13 cellular contexts compared by ENCODE assay signal in genomic region chr1:183270541-183271141, GRCh38.
DNase-seq lines count a peak whose midpoint lies in the region; ATAC-seq and TF ChIP-seq lines count a peak whose summit lies in the region.
"Had no signal": no experiment of that assay in that cellular context is flagged by ENCODE, and none has a peak within 500 bp of the region (broad histone marks: within the 10 kb centered on the region; RNA-seq: fewer than 3 reads in every experiment).

No MANE protein-coding gene starts in this region.

- no peaks in the 10 kb centered on the region for H3K36me3 ChIP-seq in thyroid gland
- H3K36me3 ChIP-seq: neutrophil had no signal

- ATAC-seq in left cardiac atrium (peak; percentile 76 to 77), GM19452 (IDR thresholded peaks at IDR 0.05; ENCODE audit: unreplicated experiment) (no peak), GM21423 (IDR thresholded peaks at IDR 0.05; ENCODE audit: unreplicated experiment) (no peak), HG03097 (IDR thresholded peaks at IDR 0.05; ENCODE audit: low FRiP score, unreplicated experiment) (no peak)

- H3K4me1 ChIP-seq in thyroid gland: peaks cover 25 to 30% of the 10 kb centered on the region in 2 donors

- no peaks in the 10 kb centered on the region for H3K9me3 ChIP-seq in thyroid gland
- H3K9me3 ChIP-seq: neutrophil had no signal

- intact Hi-C loops in left cardiac atrium (cut with DNase I): no loop called here
- intact Hi-C loops in thyroid gland (cut with DNase I): no loop called here

- 34 to 53% methylated on average over 3 to 5 of the region's 5 CpGs for WGBS in thyroid gland, 2 donors

- no peak for TF ChIP-seq POLR2A in thyroid gland (IDR thresholded peaks at IDR 0.05)

- peak overlapping the region in 2 of 3 donors; percentile 41 to 52 for H3K27ac ChIP-seq in thyroid gland
- H3K27ac ChIP-seq: neutrophil had no signal

- no peak overlapping the region for H3K4me3 ChIP-seq in HFF-Myc (replicated peaks; ENCODE audit: low read depth, low read length)
- no peak overlapping the region for H3K4me3 ChIP-seq in thyroid gland (replicated peaks in 1 of 3)

- TF ChIP-seq CTCF in HFF-Myc (IDR thresholded peaks at IDR 0.05; ENCODE audit: low read depth, low read length, missing control alignments): no peak
- no peak for TF ChIP-seq CTCF in thyroid gland (IDR thresholded peaks at IDR 0.05)

- no peaks in the 10 kb centered on the region for H3K27me3 ChIP-seq in thyroid gland
- H3K27me3 ChIP-seq: neutrophil had no signal

- peak; percentile 87 for DNase-seq in HFF-Myc (ENCODE audit: extremely low read depth, low read depth)
- peak; percentile 85 for DNase-seq in amniotic stem cell (lab: John Stamatoyannopoulos, UW)
- DNase-seq in left cardiac atrium: peak; percentile 56
- no peak for DNase-seq in thyroid gland
- DNase-seq in NCI-H345 (lab: John Stamatoyannopoulos, UW): no peak
- DNase-seq: activated CD4-positive, alpha-beta memory T cell treated with anti-CD3 and anti-CD28 coated beads, Interleukin-2, amount 10 ng/mL, durations not matched to agents 7 days and 5 days; hypothalamus; NCI-H1092 treated with DMSO at 0.1 percent for 48 hours; RPMI8226 had no signal

Comparison
In these comparisons a context has a peak if more than half of its experiments do, and no peak if none do; other contexts are left out.
1. DNase-seq: peak in HFF-Myc (single experiment), amniotic stem cell (single experiment) and left cardiac atrium (single experiment); none in thyroid gland (0 of 2) and NCI-H345 (single experiment).
2. ATAC-seq: peak in left cardiac atrium (2 of 2); none in GM19452 (single experiment), GM21423 (single experiment) and HG03097 (single experiment).